In genomic region chr10:95395947-95396449, GRCh38 we compare ENCODE assay signal across 17 cellular contexts.
A peak's percentile ranks its signal among the peaks of the same experiment; 100 is the strongest.
DNase-seq lines count a peak whose midpoint lies in the region; ATAC-seq, FAIRE-seq and TF ChIP-seq lines count a peak whose summit lies in the region.
"Had no signal": no experiment of that assay in that cellular context is flagged by ENCODE, and none has a peak within 500 bp of the region (broad histone marks: within the 10 kb centered on the region; RNA-seq: fewer than 3 reads in every experiment).

No MANE protein-coding gene starts in this region.

- intact Hi-C loops in pancreas (cut with DNase I), result no loop called here
- intact Hi-C loops in sciatic nerve (cut with DNase I), result no loop called here

- H3K36me3 ChIP-seq in BLaER1, result peaks cover 98% of the 10 kb centered on the region
- peaks cover 0 to 14% (median 10%) of the 10 kb centered on the region in 3 donors for H3K36me3 ChIP-seq in pancreas

- H3K9ac ChIP-seq in BLaER1, result no peak overlapping the region

- peak in 3 of 4 donors; percentile 68 to 76 (median 72) for ATAC-seq in pancreas
- ATAC-seq in GM19452 (IDR thresholded peaks at IDR 0.05; ENCODE audit: unreplicated experiment), result no peak
- no peak for ATAC-seq in GM18498 (IDR thresholded peaks at IDR 0.05; ENCODE audit: unreplicated experiment)
- no peak for ATAC-seq in sciatic nerve
- ATAC-seq: Panc1 had no signal

- no peak for FAIRE-seq in pancreas (lab: Jason Lieb, UNC)
- FAIRE-seq: D721Med, islet of Langerhans had no signal

- TF ChIP-seq CTCF in pancreas (IDR thresholded peaks at IDR 0.05), result no peak

- 78 to 80% methylated on average over 10 of the region's 10 CpGs for WGBS in pancreas, 2 donors

- H3K9me3 ChIP-seq in BLaER1, result no peaks in the 10 kb centered on the region
- no peaks in the 10 kb centered on the region for H3K9me3 ChIP-seq in pancreas

- H3K27ac ChIP-seq in BLaER1 (no peak overlapping the region), pancreas (no peak overlapping the region)
- H3K27ac ChIP-seq: cardiac muscle cell had no signal

- DNase-seq in NCI-H2171 (lab: John Stamatoyannopoulos, UW) (peak; percentile 5), glomerular visceral epithelial cell (ENCODE audit: extremely low spot score) (peak; percentile 40), pancreas (peak in 4 of 6 donors; percentile 30 to 49 (median 36)), sciatic nerve (ENCODE audit: low spot score) (no peak), COLO829 (ENCODE audit: low spot score) (no peak)
- DNase-seq: activated CD4-positive, CD25-positive, alpha-beta regulatory T cell; activated naive CD4-positive, alpha-beta T cell treated with anti-CD3 and anti-CD28 coated beads, Interleukin-2, amount 50 U/mL, for 16 hours; NCI-H1417; NCI-H510A; stimulated activated CD4-positive, alpha-beta T cell treated with anti-CD3 and anti-CD28 coated beads, Interleukin-2, amount 100 ng/mL, for 24 hours had no signal

- H3K4me1 ChIP-seq in BLaER1 (peaks cover 100% of the 10 kb centered on the region), pancreas (peaks cover 0 to 4% (median 0%) of the 10 kb centered on the region in 3 donors)

- H3K4me3 ChIP-seq in BLaER1 (no peak overlapping the region), pancreas (no peak overlapping the region)
- H3K4me3 ChIP-seq: cardiac muscle cell had no signal

- H3K4me2 ChIP-seq in BLaER1, result peak overlapping the region; percentile 57

- peaks cover 100% of the 10 kb centered on the region for H4K20me1 ChIP-seq in BLaER1

- H3K27me3 ChIP-seq in BLaER1, result no peaks in the 10 kb centered on the region
- no peaks in the 10 kb centered on the region for H3K27me3 ChIP-seq in pancreas
- H3K27me3 ChIP-seq: cardiac muscle cell had no signal

Comparison
In these comparisons a context has a peak if more than half of its experiments do, and no peak if none do; other contexts are left out.
1. DNase-seq: peak in NCI-H2171 (single experiment), glomerular visceral epithelial cell (single experiment) and pancreas (4 of 6); none in sciatic nerve (single experiment) and COLO829 (single experiment).
2. ATAC-seq: peak in pancreas (3 of 4); none in GM19452 (single experiment), GM18498 (single experiment) and sciatic nerve (single experiment).